In genomic region chr18:49014605-49015267, GRCh38 we compare ENCODE assay signal across 17 cellular contexts.
DNase-seq lines count a peak whose midpoint lies in the region; ATAC-seq, FAIRE-seq and TF ChIP-seq lines count a peak whose summit lies in the region.
"Had no signal": no experiment of that assay in that cellular context is flagged by ENCODE, and none has a peak within 500 bp of the region (broad histone marks: within the 10 kb centered on the region; RNA-seq: fewer than 3 reads in every experiment).

No MANE protein-coding gene starts in this region.

- no peak for DNase-seq in HepG2 (ENCODE audit: low spot score)
- no peak for DNase-seq in right lobe of liver
- DNase-seq in amniotic epithelial cell (ENCODE audit: low read depth): peak; percentile 59
- peak in 1 of 2 donors; percentile 21 for DNase-seq in trophoblast cell
- no peak for DNase-seq in cardiac septum (ENCODE audit: low spot score)
- DNase-seq in progenitor cell of endocrine pancreas (ENCODE audit: low spot score, unreplicated experiment): no peak
- no peak for DNase-seq in CD1c-positive myeloid dendritic cell (ENCODE audit: extremely low spot score)
- DNase-seq: C1 segment of cervical spinal cord; CD4-positive, alpha-beta memory T cell; DMS79; HFFc6 had no signal

- no peak overlapping the region for H3K27ac ChIP-seq in HepG2 (ENCODE audit: extremely low read length, insufficient read depth, low read length)
- no peak overlapping the region for H3K27ac ChIP-seq in right lobe of liver
- no peak overlapping the region for H3K27ac ChIP-seq in trophoblast cell (ENCODE audit: low read depth, low read length)

- H3K4me2 ChIP-seq in HepG2 (ENCODE audit: low read depth, low read length): no peak overlapping the region
- no peak overlapping the region for H3K4me2 ChIP-seq in trophoblast cell (ENCODE audit: low read length)
- H3K4me2 ChIP-seq: GM23338 had no signal

- FAIRE-seq in HepG2 (lab: Jason Lieb, UNC): no peak
- FAIRE-seq: A204.1, GM12878, HTR-8/SVneo had no signal

- H3K4me3 ChIP-seq in HepG2 (replicated peaks in 1 of 3; ENCODE audit: insufficient read depth in 1 of 3, low read depth in 2 of 3, low read length in 3 of 3) (no peak overlapping the region), right lobe of liver (no peak overlapping the region), trophoblast cell (ENCODE audit: low read depth, low read length) (no peak overlapping the region)
- H3K4me3 ChIP-seq: GM12878, GM23338, HAP-1 had no signal

- H3K9ac ChIP-seq in HepG2 (ENCODE audit: insufficient read depth, low read depth, low read length): no peak overlapping the region
- H3K9ac ChIP-seq in trophoblast cell (ENCODE audit: low read length): no peak overlapping the region

- H3K9me3 ChIP-seq in HepG2 (ENCODE audit: low read length) (no peaks in the 10 kb centered on the region), right lobe of liver (no peaks in the 10 kb centered on the region), trophoblast cell (ENCODE audit: insufficient read depth, low read depth, low read length) (peaks cover 4% of the 10 kb centered on the region)
- H3K9me3 ChIP-seq: HAP-1 had no signal

- intact Hi-C loops in HepG2 (cut with micrococcal nuclease; ENCODE audit: unreplicated experiment): no loop called here
- intact Hi-C loops in right lobe of liver (cut with DNase I): no loop called here
- intact Hi-C loops in cardiac septum (cut with DNase I): no loop called here

- peak overlapping the region; percentile 75 for H2AK5ac ChIP-seq in trophoblast cell (ENCODE audit: low read length)

- H3K79me2 ChIP-seq in HepG2 (ENCODE audit: insufficient read depth, low read length) (no peaks in the 10 kb centered on the region), trophoblast cell (ENCODE audit: control insufficient read depth, insufficient read depth, low read length, poor library complexity) (peaks cover 18% of the 10 kb centered on the region)

- in situ Hi-C loops in HepG2 (cut with HindIII; ENCODE audit: extremely low pct_ligation_motif_present, low pct_unique_long_range_greater_than_20kb): no loop called here

- peak overlapping the region; percentile 73 for H3K18ac ChIP-seq in trophoblast cell (ENCODE audit: low read length)

- H4K20me1 ChIP-seq in HepG2 (ENCODE audit: insufficient read depth, low read length): no peaks in the 10 kb centered on the region

- POLR2A ChIA-PET in HepG2 (lab: Yijun Ruan, JAX): no interaction called here

- TF ChIP-seq POLR2A in HepG2 (IDR thresholded peaks at IDR 0.05; ENCODE audit: insufficient read depth in 1 of 2, low read depth in 2 of 2, low read length in 2 of 2) (no peak), right lobe of liver (IDR thresholded peaks at IDR 0.05) (no peak)

- peaks cover 11% of the 10 kb centered on the region for H3K4me1 Mint-ChIP-seq in progenitor cell of endocrine pancreas (ENCODE audit: low read depth)
- H3K4me1 Mint-ChIP-seq: CD4-positive, alpha-beta memory T cell had no signal

- TF ChIP-seq CTCF in HepG2 (CRISPR knock-in tag; IDR thresholded peaks at IDR 0.05): no peak
- TF ChIP-seq CTCF in right lobe of liver (IDR thresholded peaks at IDR 0.05): no peak
- TF ChIP-seq CTCF in progenitor cell of endocrine pancreas (IDR thresholded peaks at IDR 0.05; ENCODE audit: unreplicated experiment): no peak

- peak overlapping the region; percentile 90 for H4K91ac ChIP-seq in trophoblast cell (ENCODE audit: low read depth, low read length)

- peak overlapping the region; percentile 82 for H2BK120ac ChIP-seq in trophoblast cell (ENCODE audit: insufficient read depth, low read length, poor library complexity)

- peak overlapping the region; percentile 99 for H2BK12ac ChIP-seq in trophoblast cell (ENCODE audit: low read length)

- H3K27me3 Mint-ChIP-seq in progenitor cell of endocrine pancreas: no peaks in the 10 kb centered on the region
- H3K27me3 Mint-ChIP-seq: B cell; CD4-positive, alpha-beta memory T cell had no signal

- H4K8ac ChIP-seq in trophoblast cell (ENCODE audit: low read depth, low read length): peak overlapping the region; percentile 77

- no peak overlapping the region for H3K4me3 Mint-ChIP-seq in progenitor cell of endocrine pancreas (ENCODE audit: low read depth)
- H3K4me3 Mint-ChIP-seq: B cell; CD4-positive, alpha-beta memory T cell; GM23338; HFFc6 had no signal

- H2BK5ac ChIP-seq in trophoblast cell (ENCODE audit: low read depth, low read length, poor library complexity): no peak overlapping the region

- peak overlapping the region; percentile 85 for H3K14ac ChIP-seq in trophoblast cell (ENCODE audit: low read length)

- no peak overlapping the region for H3K4ac ChIP-seq in trophoblast cell (ENCODE audit: low read depth, low read length)

- no TSS peak for BruUV-seq in HepG2 (replicated peaks; lab: Mats Ljungman, UMichigan)

- CTCF ChIA-PET in HepG2 (lab: Yijun Ruan, JAX; ENCODE audit: low intra/inter-chr PET ratio, low total read pairs): no interaction called here

- no peak overlapping the region for H2AFZ ChIP-seq in HepG2 (ENCODE audit: low read length)
- H2AFZ ChIP-seq in trophoblast cell (ENCODE audit: insufficient read depth, low read length, poor library complexity): no peak overlapping the region
- H2AFZ ChIP-seq: GM23338 had no signal

- H3K4me1 ChIP-seq in HepG2 (ENCODE audit: insufficient read depth, low read length) (peaks cover 35% of the 10 kb centered on the region), right lobe of liver (no peaks in the 10 kb centered on the region), trophoblast cell (ENCODE audit: control insufficient read depth in 1 of 2, insufficient read depth in 2 of 2, low read length in 2 of 2) (peaks cover 34 to 49% of the 10 kb centered on the region in 2 experiments)
- H3K4me1 ChIP-seq: HAP-1 had no signal

- H3K79me1 ChIP-seq in trophoblast cell (ENCODE audit: low read length): peaks cover 57% of the 10 kb centered on the region

- H3K36me3 ChIP-seq in HepG2 (replicated peaks in 1 of 2; ENCODE audit: control insufficient read depth in 1 of 2, insufficient read depth in 2 of 2, low read length in 2 of 2) (no peaks in the 10 kb centered on the region), right lobe of liver (no peaks in the 10 kb centered on the region), trophoblast cell (ENCODE audit: control insufficient read depth in 1 of 2, insufficient read depth in 2 of 2, low read length in 2 of 2) (no peaks in the 10 kb centered on the region)
- H3K36me3 ChIP-seq: HAP-1 had no signal

- H3K27ac Mint-ChIP-seq in progenitor cell of endocrine pancreas: no peak overlapping the region
- H3K27ac Mint-ChIP-seq: B cell, GM23338, HFFc6 had no signal

- H3K36me3 Mint-ChIP-seq in progenitor cell of endocrine pancreas (ENCODE audit: insufficient read depth): no peaks in the 10 kb centered on the region
- H3K36me3 Mint-ChIP-seq: CD4-positive, alpha-beta memory T cell had no signal

- TF ChIP-seq RAD21 in HepG2 (CRISPR knock-in tag; IDR thresholded peaks at IDR 0.05): no peak

- H3K9me3 Mint-ChIP-seq in progenitor cell of endocrine pancreas (ENCODE audit: low read depth): no peaks in the 10 kb centered on the region
- H3K9me3 Mint-ChIP-seq: CD4-positive, alpha-beta memory T cell; GM23338; HFFc6 had no signal

- H3K27me3 ChIP-seq in HepG2 (ENCODE audit: control insufficient read depth in 1 of 2, insufficient read depth in 2 of 2, low read length in 2 of 2): peaks cover 3 to 6% of the 10 kb centered on the region in 2 experiments; a peak in 3 of 5 replicates
- no peaks in the 10 kb centered on the region for H3K27me3 ChIP-seq in right lobe of liver
- H3K27me3 ChIP-seq in trophoblast cell (ENCODE audit: insufficient read depth, low read length): no peaks in the 10 kb centered on the region

- no peak overlapping the region for H3K23ac ChIP-seq in trophoblast cell (ENCODE audit: low read length)

- H4K12ac ChIP-seq in trophoblast cell (ENCODE audit: low read depth, low read length): no peak overlapping the region

- TF ChIP-seq EP300 in HepG2 (IDR thresholded peaks at IDR 0.05; ENCODE audit: low read depth in 2 of 2, low read length in 2 of 2) (no peak), HepG2 (CRISPR knock-in tag; IDR thresholded peaks at IDR 0.05; ENCODE audit: borderline replicate concordance) (no peak)

- 41% methylated on average over 4 of the region's 4 CpGs for WGBS in HepG2 (ENCODE audit: low lambda C conversion rate)
- 67% methylated on average over 2 of the region's 4 CpGs for WGBS in right lobe of liver (ENCODE audit: insufficient coverage, low coverage, low lambda C conversion rate, missing lambda C conversion rate)
- WGBS in trophoblast cell (ENCODE audit: extremely low coverage, insufficient coverage, insufficient read length): no CpG with 5 or more reads among the region's 4 CpGs

- ATAC-seq in HepG2: no peak
- no peak for ATAC-seq in right lobe of liver
- ATAC-seq: GM12878, GM23338 had no signal

TF ChIP-seq in HepG2, 621 proteins besides CTCF, POLR2A, EP300 and RAD21 (continues in another document):
- TF ChIP-seq ZNF549 (CRISPR knock-in tag; IDR thresholded peaks at IDR 0.05) (no peak), FOXP4 (CRISPR knock-in tag; IDR thresholded peaks at IDR 0.05) (no peak), ZNF547 (CRISPR knock-in tag; IDR thresholded peaks at IDR 0.05) (no peak), ZNF280B (CRISPR knock-in tag; IDR thresholded peaks at IDR 0.05; ENCODE audit: borderline replicate concordance) (no peak)
